1 cellular context compared by ENCODE assay signal in the genomic region with DNA sequence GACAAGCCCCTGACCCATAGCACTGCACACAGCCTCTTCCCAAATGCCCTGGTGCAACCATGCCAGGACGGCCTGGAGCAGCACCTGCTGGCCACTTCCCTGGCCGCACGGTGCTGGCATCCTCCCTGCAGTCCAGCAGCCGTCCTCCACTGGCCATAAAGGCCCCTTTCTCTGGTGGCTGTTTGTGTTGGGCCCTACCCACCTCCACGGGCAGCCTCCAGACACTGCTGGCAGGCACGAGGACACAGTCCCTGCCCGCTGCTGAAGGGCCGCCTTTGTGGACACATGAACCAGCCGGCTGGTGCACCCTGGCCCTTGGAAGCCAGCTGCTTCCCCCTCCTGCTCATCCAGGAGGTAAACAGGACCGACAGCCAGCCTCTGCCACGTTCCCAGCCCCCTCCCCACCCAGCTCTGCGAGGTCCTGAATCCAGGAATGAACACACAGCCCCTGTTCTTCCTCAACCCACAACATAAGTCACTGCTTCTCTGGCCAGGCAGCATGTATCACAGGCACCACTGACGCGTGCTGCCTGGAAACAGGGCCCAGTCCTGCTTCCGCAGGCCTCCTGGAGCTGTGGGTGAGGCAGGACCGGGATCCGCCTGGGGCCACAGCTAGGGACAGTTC.
TF ChIP-seq lines count a peak whose summit lies in the region.

No MANE protein-coding gene starts in this region.

TF ChIP-seq in HepG2, 621 proteins besides CTCF, POLR2A, EP300 and RAD21 (continued from another document and continues in another):
- TF ChIP-seq, protein P1, sequence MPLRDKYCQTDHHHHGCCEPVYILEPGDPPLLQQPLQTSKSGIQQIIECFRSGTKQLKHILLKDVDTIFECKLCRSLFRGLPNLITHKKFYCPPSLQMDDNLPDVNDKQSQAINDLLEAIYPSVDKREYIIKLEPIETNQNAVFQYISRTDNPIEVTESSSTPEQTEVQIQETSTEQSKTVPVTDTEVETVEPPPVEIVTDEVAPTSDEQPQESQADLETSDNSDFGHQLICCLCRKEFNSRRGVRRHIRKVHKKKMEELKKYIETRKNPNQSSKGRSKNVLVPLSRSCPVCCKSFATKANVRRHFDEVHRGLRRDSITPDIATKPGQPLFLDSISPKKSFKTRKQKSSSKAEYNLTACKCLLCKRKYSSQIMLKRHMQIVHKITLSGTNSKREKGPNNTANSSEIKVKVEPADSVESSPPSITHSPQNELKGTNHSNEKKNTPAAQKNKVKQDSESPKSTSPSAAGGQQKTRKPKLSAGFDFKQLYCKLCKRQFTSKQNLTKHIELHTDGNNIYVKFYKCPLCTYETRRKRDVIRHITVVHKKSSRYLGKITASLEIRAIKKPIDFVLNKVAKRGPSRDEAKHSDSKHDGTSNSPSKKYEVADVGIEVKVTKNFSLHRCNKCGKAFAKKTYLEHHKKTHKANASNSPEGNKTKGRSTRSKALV (CRISPR knock-in tag; IDR thresholded peaks at IDR 0.05): no peak
- TF ChIP-seq CEBPG (CRISPR knock-in tag; IDR thresholded peaks at IDR 0.05): 0 out of 2 replicates have a peak, but pooled peaks have one; percentile 12
- TF ChIP-seq ZNF326 (CRISPR knock-in tag; IDR thresholded peaks at IDR 0.05; ENCODE audit: borderline replicate concordance): no peak
- 0 out of 2 replicates have a peak, but pooled peaks have one; percentile 50 for TF ChIP-seq ZMAT3 (CRISPR knock-in tag; conservative IDR thresholded peaks at IDR 0.05)
- peak; percentile 58 for TF ChIP-seq GATAD2A (CRISPR knock-in tag; IDR thresholded peaks at IDR 0.05)
- TF ChIP-seq, protein P2, sequence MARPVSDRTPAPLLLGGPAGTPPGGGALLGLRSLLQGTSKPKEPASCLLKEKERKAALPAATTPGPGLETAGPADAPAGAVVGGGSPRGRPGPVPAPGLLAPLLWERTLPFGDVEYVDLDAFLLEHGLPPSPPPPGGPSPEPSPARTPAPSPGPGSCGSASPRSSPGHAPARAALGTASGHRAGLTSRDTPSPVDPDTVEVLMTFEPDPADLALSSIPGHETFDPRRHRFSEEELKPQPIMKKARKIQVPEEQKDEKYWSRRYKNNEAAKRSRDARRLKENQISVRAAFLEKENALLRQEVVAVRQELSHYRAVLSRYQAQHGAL (CRISPR knock-in tag; IDR thresholded peaks at IDR 0.05; ENCODE audit: not compliant biosample characterization): no peak
- no peak for TF ChIP-seq KLF11 (CRISPR knock-in tag; IDR thresholded peaks at IDR 0.05)
- TF ChIP-seq ZFP36L1 (CRISPR knock-in tag; IDR thresholded peaks at IDR 0.05): 0 out of 2 replicates have a peak, but pooled peaks have one; percentile 49
- TF ChIP-seq MAZ (IDR thresholded peaks at IDR 0.05; ENCODE audit: borderline replicate concordance, low read depth, low read length): no peak
- TF ChIP-seq MAZ (CRISPR knock-in tag; IDR thresholded peaks at IDR 0.05; ENCODE audit: low read depth): peak; percentile 61; the same call in 1 of the 2 replicates
- TF ChIP-seq HDAC2 (CRISPR knock-in tag; IDR thresholded peaks at IDR 0.05): peak; percentile 88
- TF ChIP-seq DNMT1 (CRISPR knock-in tag; IDR thresholded peaks at IDR 0.05): no peak
- TF ChIP-seq RARA (CRISPR knock-in tag; IDR thresholded peaks at IDR 0.05): no peak
- TF ChIP-seq, protein P3, sequence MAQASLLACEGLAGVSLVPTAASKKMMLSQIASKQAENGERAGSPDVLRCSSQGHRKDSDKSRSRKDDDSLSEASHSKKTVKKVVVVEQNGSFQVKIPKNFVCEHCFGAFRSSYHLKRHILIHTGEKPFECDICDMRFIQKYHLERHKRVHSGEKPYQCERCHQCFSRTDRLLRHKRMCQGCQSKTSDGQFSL (CRISPR knock-in tag; IDR thresholded peaks at IDR 0.05): peak; percentile 33; the same call in 1 of the 2 replicates
- TF ChIP-seq ZNF878 (CRISPR knock-in tag; IDR thresholded peaks at IDR 0.05): no peak
- TF ChIP-seq, protein P4, sequence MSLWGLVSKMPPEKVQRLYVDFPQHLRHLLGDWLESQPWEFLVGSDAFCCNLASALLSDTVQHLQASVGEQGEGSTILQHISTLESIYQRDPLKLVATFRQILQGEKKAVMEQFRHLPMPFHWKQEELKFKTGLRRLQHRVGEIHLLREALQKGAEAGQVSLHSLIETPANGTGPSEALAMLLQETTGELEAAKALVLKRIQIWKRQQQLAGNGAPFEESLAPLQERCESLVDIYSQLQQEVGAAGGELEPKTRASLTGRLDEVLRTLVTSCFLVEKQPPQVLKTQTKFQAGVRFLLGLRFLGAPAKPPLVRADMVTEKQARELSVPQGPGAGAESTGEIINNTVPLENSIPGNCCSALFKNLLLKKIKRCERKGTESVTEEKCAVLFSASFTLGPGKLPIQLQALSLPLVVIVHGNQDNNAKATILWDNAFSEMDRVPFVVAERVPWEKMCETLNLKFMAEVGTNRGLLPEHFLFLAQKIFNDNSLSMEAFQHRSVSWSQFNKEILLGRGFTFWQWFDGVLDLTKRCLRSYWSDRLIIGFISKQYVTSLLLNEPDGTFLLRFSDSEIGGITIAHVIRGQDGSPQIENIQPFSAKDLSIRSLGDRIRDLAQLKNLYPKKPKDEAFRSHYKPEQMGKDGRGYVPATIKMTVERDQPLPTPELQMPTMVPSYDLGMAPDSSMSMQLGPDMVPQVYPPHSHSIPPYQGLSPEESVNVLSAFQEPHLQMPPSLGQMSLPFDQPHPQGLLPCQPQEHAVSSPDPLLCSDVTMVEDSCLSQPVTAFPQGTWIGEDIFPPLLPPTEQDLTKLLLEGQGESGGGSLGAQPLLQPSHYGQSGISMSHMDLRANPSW (CRISPR knock-in tag; IDR thresholded peaks at IDR 0.05; ENCODE audit: borderline replicate concordance): no peak
- peak; percentile 9; the same call in 1 of the 2 replicates for TF ChIP-seq MIXL1 (CRISPR knock-in tag; IDR thresholded peaks at IDR 0.05)
- TF ChIP-seq, protein P5, sequence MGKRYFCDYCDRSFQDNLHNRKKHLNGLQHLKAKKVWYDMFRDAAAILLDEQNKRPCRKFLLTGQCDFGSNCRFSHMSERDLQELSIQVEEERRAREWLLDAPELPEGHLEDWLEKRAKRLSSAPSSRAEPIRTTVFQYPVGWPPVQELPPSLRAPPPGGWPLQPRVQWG (CRISPR knock-in tag; IDR thresholded peaks at IDR 0.05; ENCODE audit: borderline replicate concordance, low read depth): no peak
- no peak for TF ChIP-seq ONECUT2 (CRISPR knock-in tag; IDR thresholded peaks at IDR 0.05)
- TF ChIP-seq RBM39 (IDR thresholded peaks at IDR 0.05; ENCODE audit: low read depth, low read length, poor library complexity, severe bottlenecking): peak; percentile 49
- no peak for TF ChIP-seq ZNF879 (CRISPR knock-in tag; IDR thresholded peaks at IDR 0.05)
- TF ChIP-seq ZNF253 (CRISPR knock-in tag; IDR thresholded peaks at IDR 0.05; ENCODE audit: borderline replicate concordance): no peak
- peak; percentile 89 for TF ChIP-seq MTA1 (CRISPR knock-in tag; IDR thresholded peaks at IDR 0.05; ENCODE audit: borderline replicate concordance)
- TF ChIP-seq DNMT3B (CRISPR knock-in tag; conservative IDR thresholded peaks at IDR 0.05): no peak
- no peak for TF ChIP-seq ZFP62 (CRISPR knock-in tag; IDR thresholded peaks at IDR 0.05)
- TF ChIP-seq, protein P6, sequence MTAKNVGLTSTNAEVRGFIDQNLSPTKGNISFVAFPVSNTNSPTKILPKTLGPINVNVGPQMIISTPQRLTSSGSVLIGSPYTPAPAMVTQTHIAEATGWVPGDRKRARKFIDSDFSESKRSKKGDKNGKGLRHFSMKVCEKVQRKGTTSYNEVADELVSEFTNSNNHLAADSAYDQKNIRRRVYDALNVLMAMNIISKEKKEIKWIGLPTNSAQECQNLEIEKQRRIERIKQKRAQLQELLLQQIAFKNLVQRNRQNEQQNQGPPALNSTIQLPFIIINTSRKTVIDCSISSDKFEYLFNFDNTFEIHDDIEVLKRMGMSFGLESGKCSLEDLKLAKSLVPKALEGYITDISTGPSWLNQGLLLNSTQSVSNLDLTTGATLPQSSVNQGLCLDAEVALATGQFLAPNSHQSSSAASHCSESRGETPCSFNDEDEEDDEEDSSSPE (CRISPR knock-in tag; IDR thresholded peaks at IDR 0.05): peak; percentile 21; the same call in 1 of the 2 replicates
- TF ChIP-seq ADNP (CRISPR knock-in tag; IDR thresholded peaks at IDR 0.05): no peak
- peak; percentile 89 for TF ChIP-seq ZBTB7A (CRISPR knock-in tag; IDR thresholded peaks at IDR 0.05)
- TF ChIP-seq ZNF382 (CRISPR knock-in tag; IDR thresholded peaks at IDR 0.05; ENCODE audit: borderline replicate concordance): no peak
- TF ChIP-seq, protein P7, sequence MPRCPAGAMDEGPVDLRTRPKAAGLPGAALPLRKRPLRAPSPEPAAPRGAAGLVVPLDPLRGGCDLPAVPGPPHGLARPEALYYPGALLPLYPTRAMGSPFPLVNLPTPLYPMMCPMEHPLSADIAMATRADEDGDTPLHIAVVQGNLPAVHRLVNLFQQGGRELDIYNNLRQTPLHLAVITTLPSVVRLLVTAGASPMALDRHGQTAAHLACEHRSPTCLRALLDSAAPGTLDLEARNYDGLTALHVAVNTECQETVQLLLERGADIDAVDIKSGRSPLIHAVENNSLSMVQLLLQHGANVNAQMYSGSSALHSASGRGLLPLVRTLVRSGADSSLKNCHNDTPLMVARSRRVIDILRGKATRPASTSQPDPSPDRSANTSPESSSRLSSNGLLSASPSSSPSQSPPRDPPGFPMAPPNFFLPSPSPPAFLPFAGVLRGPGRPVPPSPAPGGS (CRISPR knock-in tag; IDR thresholded peaks at IDR 0.05): no peak; the same call in 1 of the 2 replicates
- no peak for TF ChIP-seq HMG20A (CRISPR knock-in tag; IDR thresholded peaks at IDR 0.05; ENCODE audit: borderline replicate concordance)
- TF ChIP-seq HOXD1 (CRISPR knock-in tag; IDR thresholded peaks at IDR 0.05): no peak
- no peak for TF ChIP-seq KDM6A (CRISPR knock-in tag; IDR thresholded peaks at IDR 0.05; ENCODE audit: low read depth)
- TF ChIP-seq KDM5B (CRISPR knock-in tag; IDR thresholded peaks at IDR 0.05; ENCODE audit: borderline replicate concordance): peak; percentile 53; the same call in 1 of the 2 replicates
- TF ChIP-seq ZNF563 (CRISPR knock-in tag; IDR thresholded peaks at IDR 0.05): no peak
- TF ChIP-seq WIZ (CRISPR knock-in tag; IDR thresholded peaks at IDR 0.05): no peak
- no peak for TF ChIP-seq IKZF1 (IDR thresholded peaks at IDR 0.05)
- no peak for TF ChIP-seq TCF12 (IDR thresholded peaks at IDR 0.05)
- TF ChIP-seq TCF12 (CRISPR knock-in tag; IDR thresholded peaks at IDR 0.05): no peak
- TF ChIP-seq ZNF891 (CRISPR knock-in tag; IDR thresholded peaks at IDR 0.05): peak; percentile 73; the same call in 1 of the 2 replicates
- TF ChIP-seq ZFAT (CRISPR knock-in tag; conservative IDR thresholded peaks at IDR 0.05): no peak
- no peak for TF ChIP-seq RELA (CRISPR knock-in tag; IDR thresholded peaks at IDR 0.05)
- peak; percentile 86 for TF ChIP-seq STAG1 (CRISPR knock-in tag; IDR thresholded peaks at IDR 0.05)
- TF ChIP-seq, protein P8, sequence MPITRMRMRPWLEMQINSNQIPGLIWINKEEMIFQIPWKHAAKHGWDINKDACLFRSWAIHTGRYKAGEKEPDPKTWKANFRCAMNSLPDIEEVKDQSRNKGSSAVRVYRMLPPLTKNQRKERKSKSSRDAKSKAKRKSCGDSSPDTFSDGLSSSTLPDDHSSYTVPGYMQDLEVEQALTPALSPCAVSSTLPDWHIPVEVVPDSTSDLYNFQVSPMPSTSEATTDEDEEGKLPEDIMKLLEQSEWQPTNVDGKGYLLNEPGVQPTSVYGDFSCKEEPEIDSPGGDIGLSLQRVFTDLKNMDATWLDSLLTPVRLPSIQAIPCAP (CRISPR knock-in tag; IDR thresholded peaks at IDR 0.05; ENCODE audit: low read depth): no peak
- no peak for TF ChIP-seq HOXA7 (CRISPR knock-in tag; IDR thresholded peaks at IDR 0.05)
- no peak for TF ChIP-seq SP2 (CRISPR knock-in tag; IDR thresholded peaks at IDR 0.05)
- TF ChIP-seq, protein P9, sequence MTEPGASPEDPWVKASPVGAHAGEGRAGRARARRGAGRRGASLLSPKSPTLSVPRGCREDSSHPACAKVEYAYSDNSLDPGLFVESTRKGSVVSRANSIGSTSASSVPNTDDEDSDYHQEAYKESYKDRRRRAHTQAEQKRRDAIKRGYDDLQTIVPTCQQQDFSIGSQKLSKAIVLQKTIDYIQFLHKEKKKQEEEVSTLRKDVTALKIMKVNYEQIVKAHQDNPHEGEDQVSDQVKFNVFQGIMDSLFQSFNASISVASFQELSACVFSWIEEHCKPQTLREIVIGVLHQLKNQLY (CRISPR knock-in tag; IDR thresholded peaks at IDR 0.05): 0 out of 2 replicates have a peak, but pooled peaks have one; percentile 3
- TF ChIP-seq BORCS8-MEF2B (CRISPR knock-in tag; IDR thresholded peaks at IDR 0.05): 0 out of 2 replicates have a peak, but pooled peaks have one; percentile 49
- TF ChIP-seq HOXA3 (CRISPR knock-in tag; IDR thresholded peaks at IDR 0.05): peak; percentile 78
- TF ChIP-seq ZNF788 (CRISPR knock-in tag; IDR thresholded peaks at IDR 0.05; ENCODE audit: borderline replicate concordance): peak; percentile 81; the same call in 1 of the 2 replicates
- TF ChIP-seq KLF15 (CRISPR knock-in tag; IDR thresholded peaks at IDR 0.05; ENCODE audit: borderline replicate concordance): no peak
- peak; percentile 63 for TF ChIP-seq GABPB1 (CRISPR knock-in tag; IDR thresholded peaks at IDR 0.05)
- no peak for TF ChIP-seq ZNF75D (CRISPR knock-in tag; IDR thresholded peaks at IDR 0.05; ENCODE audit: borderline replicate concordance)
- TF ChIP-seq, protein P10, sequence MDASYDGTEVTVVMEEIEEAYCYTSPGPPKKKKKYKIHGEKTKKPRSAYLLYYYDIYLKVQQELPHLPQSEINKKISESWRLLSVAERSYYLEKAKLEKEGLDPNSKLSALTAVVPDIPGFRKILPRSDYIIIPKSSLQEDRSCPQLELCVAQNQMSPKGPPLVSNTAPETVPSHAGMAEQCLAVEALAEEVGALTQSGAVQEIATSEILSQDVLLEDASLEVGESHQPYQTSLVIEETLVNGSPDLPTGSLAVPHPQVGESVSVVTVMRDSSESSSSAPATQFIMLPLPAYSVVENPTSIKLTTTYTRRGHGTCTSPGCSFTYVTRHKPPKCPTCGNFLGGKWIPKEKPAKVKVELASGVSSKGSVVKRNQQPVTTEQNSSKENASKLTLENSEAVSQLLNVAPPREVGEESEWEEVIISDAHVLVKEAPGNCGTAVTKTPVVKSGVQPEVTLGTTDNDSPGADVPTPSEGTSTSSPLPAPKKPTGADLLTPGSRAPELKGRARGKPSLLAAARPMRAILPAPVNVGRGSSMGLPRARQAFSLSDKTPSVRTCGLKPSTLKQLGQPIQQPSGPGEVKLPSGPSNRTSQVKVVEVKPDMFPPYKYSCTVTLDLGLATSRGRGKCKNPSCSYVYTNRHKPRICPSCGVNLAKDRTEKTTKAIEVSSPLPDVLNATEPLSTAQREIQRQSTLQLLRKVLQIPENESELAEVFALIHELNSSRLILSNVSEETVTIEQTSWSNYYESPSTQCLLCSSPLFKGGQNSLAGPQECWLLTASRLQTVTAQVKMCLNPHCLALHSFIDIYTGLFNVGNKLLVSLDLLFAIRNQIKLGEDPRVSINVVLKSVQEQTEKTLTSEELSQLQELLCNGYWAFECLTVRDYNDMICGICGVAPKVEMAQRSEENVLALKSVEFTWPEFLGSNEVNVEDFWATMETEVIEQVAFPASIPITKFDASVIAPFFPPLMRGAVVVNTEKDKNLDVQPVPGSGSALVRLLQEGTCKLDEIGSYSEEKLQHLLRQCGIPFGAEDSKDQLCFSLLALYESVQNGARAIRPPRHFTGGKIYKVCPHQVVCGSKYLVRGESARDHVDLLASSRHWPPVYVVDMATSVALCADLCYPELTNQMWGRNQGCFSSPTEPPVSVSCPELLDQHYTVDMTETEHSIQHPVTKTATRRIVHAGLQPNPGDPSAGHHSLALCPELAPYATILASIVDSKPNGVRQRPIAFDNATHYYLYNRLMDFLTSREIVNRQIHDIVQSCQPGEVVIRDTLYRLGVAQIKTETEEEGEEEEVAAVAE (CRISPR knock-in tag; IDR thresholded peaks at IDR 0.05; ENCODE audit: borderline replicate concordance): 0 out of 2 replicates have a peak, but pooled peaks have one; percentile 58
- peak; percentile 46; the same call in 1 of the 2 replicates for TF ChIP-seq ZKSCAN8 (CRISPR knock-in tag; IDR thresholded peaks at IDR 0.05; ENCODE audit: borderline replicate concordance)
